ENCODE assay signal across 31 cellular contexts in the genomic region with DNA sequence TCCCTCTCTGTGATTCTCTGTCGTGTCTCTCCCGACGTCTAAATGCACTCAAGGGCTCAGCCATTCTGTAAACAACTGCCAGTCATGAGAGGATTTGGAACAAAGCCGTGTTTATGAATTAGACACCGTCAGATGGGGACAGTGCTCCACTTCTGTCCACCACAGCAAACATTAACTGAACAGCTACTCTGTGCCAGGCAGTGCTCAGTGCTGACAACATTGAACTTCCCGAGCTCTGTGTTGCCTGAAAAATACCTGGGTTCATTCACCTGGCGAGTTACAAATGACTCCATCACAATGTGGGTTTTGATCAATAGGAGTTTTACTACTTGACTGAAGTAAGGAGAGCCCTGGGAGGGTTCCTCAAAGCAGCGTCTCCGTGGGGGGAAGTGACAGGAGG.
"Had no signal": no experiment of that assay in that cellular context is flagged by ENCODE, and none has a peak within 500 bp of the region (broad histone marks: within the 10 kb centered on the region; RNA-seq: fewer than 3 reads in every experiment).

No MANE protein-coding gene starts in this region.

- H3K27ac ChIP-seq: ovary, parathyroid adenoma, psoas muscle, skin epidermis, spleen, suprapubic skin, thoracic aorta, thyroid gland, tibial nerve, upper lobe of left lung, vagina had no signal

- H3K4me1 ChIP-seq: parathyroid adenoma, psoas muscle, spleen, suprapubic skin, thyroid gland, tibial nerve, upper lobe of left lung, vagina had no signal

- H3K27me3 ChIP-seq: ovary, spleen, suprapubic skin, thyroid gland, tibial nerve, upper lobe of left lung, vagina had no signal

- ATAC-seq: naive thymus-derived CD8-positive, alpha-beta T cell; natural killer cell treated with Interleukin-12 subunit alpha and Interleukin-12 subunit beta and Interleukin-15 and Interleukin-18, amount 100 ng/mL, for 72 hours; psoas muscle; right cardiac atrium; sciatic nerve; stimulated activated memory B cell treated with anti-CD40 and anti-IgM and Interleukin-4, amounts not matched to agents 10 μg/mL and 1 μg/mL and 100 μg/mL, for 72 hours; stimulated activated naive CD8-positive, alpha-beta T cell treated with anti-CD3 and anti-CD28 coated beads, Interleukin-15, amount 100 ng/mL, for 72 hours; stimulated activated naive CD8-positive, alpha-beta T cell treated with anti-CD3 and anti-CD28 coated beads, Interleukin-15, Interleukin-2, amounts not matched to agents 100 U/mL and 50 U/mL, for 24 hours had no signal

- H3K4me3 ChIP-seq: ovary, psoas muscle, skin epidermis, smooth muscle cell, spleen, suprapubic skin, thoracic aorta, thyroid gland, tibial nerve, upper lobe of left lung, vagina had no signal

- H3K36me3 ChIP-seq: ovary, spleen, suprapubic skin, thoracic aorta, thyroid gland, tibial nerve, upper lobe of left lung, vagina had no signal

- DNase-seq: naive thymus-derived CD8-positive, alpha-beta T cell; nephron progenitor cell; occipital lobe; ovary; posterior cingulate gyrus; psoas muscle; right cardiac atrium; spleen; stimulated activated CD4-positive, alpha-beta T cell treated with anti-CD3 and anti-CD28 coated beads, Interleukin-12 subunit alpha, Interleukin-12 subunit beta, amount 100 ng/mL, for 4 hours; stimulated activated CD4-positive, alpha-beta T cell treated with anti-CD3 and anti-CD28 coated beads, Interleukin-1b, Interleukin-23, amount 100 ng/mL, for 48 hours; stimulated activated CD4-positive, alpha-beta T cell treated with anti-CD3 and anti-CD28 coated beads, Interleukin-4, amount 100 ng/mL, for 1 hour; stimulated activated CD4-positive, alpha-beta T cell treated with anti-CD3 and anti-CD28 coated beads, Interleukin-4, amount 100 ng/mL, for 4 hours; stimulated activated CD8-positive, alpha-beta memory T cell treated with anti-CD3 and anti-CD28 coated beads, Interleukin-4, amount 100 ng/mL, for 48 hours; stimulated activated naive CD4-positive, alpha-beta T cell; stimulated activated naive CD8-positive, alpha-beta T cell treated with anti-CD3 and anti-CD28 coated beads, Interleukin-15, amount 100 ng/mL, for 72 hours; stimulated activated naive CD8-positive, alpha-beta T cell treated with anti-CD3 and anti-CD28 coated beads, Interleukin-15, Interleukin-2, amounts not matched to agents 100 U/mL and 50 U/mL, for 24 hours; substantia nigra; thyroid gland; trophoblast cell; upper lobe of left lung had no signal

- H3K9me3 ChIP-seq: ovary, suprapubic skin, thoracic aorta, thyroid gland, vagina had no signal

- FAIRE-seq: urothelium cell line had no signal
